ENCODE assay signal across 1 cellular context in the genomic region with DNA sequence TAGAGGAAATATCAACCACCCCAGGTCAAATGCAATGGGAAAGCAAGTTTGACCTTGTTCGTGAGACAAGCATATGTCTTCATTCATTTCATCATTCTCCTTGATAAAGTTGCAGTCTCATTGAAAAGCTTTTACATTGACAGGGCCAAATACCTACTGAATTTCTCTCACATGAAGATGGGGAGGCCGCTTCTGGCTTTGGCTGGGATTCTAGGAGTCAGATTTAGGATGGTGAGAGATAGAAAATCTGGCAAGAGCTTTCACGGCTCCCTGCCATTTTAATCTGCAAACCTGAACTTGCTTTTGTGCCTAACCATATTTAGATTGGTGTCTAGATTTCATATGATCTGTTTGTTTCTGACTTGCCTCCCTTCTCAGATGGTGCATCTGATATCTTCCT.
TF ChIP-seq lines count a peak whose summit lies in the region.

No MANE protein-coding gene starts in this region.

TF ChIP-seq in K562, 482 proteins besides CTCF, POLR2A, EP300 and RAD21 (continued from another document):
- TF ChIP-seq, protein P1, sequence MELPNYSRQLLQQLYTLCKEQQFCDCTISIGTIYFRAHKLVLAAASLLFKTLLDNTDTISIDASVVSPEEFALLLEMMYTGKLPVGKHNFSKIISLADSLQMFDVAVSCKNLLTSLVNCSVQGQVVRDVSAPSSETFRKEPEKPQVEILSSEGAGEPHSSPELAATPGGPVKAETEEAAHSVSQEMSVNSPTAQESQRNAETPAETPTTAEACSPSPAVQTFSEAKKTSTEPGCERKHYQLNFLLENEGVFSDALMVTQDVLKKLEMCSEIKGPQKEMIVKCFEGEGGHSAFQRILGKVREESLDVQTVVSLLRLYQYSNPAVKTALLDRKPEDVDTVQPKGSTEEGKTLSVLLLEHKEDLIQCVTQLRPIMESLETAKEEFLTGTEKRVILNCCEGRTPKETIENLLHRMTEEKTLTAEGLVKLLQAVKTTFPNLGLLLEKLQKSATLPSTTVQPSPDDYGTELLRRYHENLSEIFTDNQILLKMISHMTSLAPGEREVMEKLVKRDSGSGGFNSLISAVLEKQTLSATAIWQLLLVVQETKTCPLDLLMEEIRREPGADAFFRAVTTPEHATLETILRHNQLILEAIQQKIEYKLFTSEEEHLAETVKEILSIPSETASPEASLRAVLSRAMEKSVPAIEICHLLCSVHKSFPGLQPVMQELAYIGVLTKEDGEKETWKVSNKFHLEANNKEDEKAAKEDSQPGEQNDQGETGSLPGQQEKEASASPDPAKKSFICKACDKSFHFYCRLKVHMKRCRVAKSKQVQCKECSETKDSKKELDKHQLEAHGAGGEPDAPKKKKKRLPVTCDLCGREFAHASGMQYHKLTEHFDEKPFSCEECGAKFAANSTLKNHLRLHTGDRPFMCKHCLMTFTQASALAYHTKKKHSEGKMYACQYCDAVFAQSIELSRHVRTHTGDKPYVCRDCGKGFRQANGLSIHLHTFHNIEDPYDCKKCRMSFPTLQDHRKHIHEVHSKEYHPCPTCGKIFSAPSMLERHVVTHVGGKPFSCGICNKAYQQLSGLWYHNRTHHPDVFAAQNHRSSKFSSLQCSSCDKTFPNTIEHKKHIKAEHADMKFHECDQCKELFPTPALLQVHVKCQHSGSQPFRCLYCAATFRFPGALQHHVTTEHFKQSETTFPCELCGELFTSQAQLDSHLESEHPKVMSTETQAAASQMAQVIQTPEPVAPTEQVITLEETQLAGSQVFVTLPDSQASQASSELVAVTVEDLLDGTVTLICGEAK (IDR thresholded peaks at IDR 0.05), result peak; percentile 42; the same call in 1 of the 2 replicates
- TF ChIP-seq, protein P1 (CRISPR knock-in tag; IDR thresholded peaks at IDR 0.05), result no peak
